Comparison of ENCODE assay signal across 23 cellular contexts in genomic region chr1:29409616-29410015, GRCh38.
A peak's percentile ranks its signal among the peaks of the same experiment; 100 is the strongest.
DNase-seq lines count a peak whose midpoint lies in the region; ATAC-seq and TF ChIP-seq lines count a peak whose summit lies in the region.
"Had no signal": no experiment of that assay in that cellular context is flagged by ENCODE, and none has a peak within 500 bp of the region (broad histone marks: within the 10 kb centered on the region; RNA-seq: fewer than 3 reads in every experiment).

No MANE protein-coding gene starts in this region.

- H3K27me3 ChIP-seq in endodermal cell (ENCODE audit: control insufficient read depth, insufficient read depth, low read length, poor library complexity, severe bottlenecking) (no peaks in the 10 kb centered on the region), upper lobe of left lung (no peaks in the 10 kb centered on the region), BE2C (no peaks in the 10 kb centered on the region)
- H3K27me3 ChIP-seq: BLaER1 had no signal

- H3K4me3 Mint-ChIP-seq in endodermal cell (no peak overlapping the region), type B pancreatic cell (no peak overlapping the region)
- H3K4me3 Mint-ChIP-seq: B cell; CD14-positive monocyte; CD4-positive, alpha-beta memory T cell; CD4-positive, CD25-positive, alpha-beta regulatory T cell; CD8-positive, alpha-beta memory T cell had no signal

- H3K4me3 ChIP-seq in endodermal cell (ENCODE audit: low read length) = no peak overlapping the region
- H3K4me3 ChIP-seq in upper lobe of left lung = no peak overlapping the region
- no peak overlapping the region for H3K4me3 ChIP-seq in BE2C (ENCODE audit: low read depth, low read length)
- H3K4me3 ChIP-seq: A549, BLaER1, GM12878 had no signal

- no peak for TF ChIP-seq POLR2A in upper lobe of left lung (IDR thresholded peaks at IDR 0.05)

- no peaks in the 10 kb centered on the region for H3K4me1 ChIP-seq in endodermal cell (ENCODE audit: control insufficient read depth, insufficient read depth, low read length)
- no peaks in the 10 kb centered on the region for H3K4me1 ChIP-seq in upper lobe of left lung
- H3K4me1 ChIP-seq in BE2C = no peaks in the 10 kb centered on the region
- H3K4me1 ChIP-seq: A549, BLaER1 had no signal

- WGBS in endodermal cell (ENCODE audit: insufficient coverage in 1 of 2, insufficient read length in 1 of 2), 2 experiments = 91 to 94% methylated on average over 2 of the region's 2 CpGs
- whole genome bisulfite sequencing in upper lobe of left lung, 2 donors = 76 to 83% methylated on average over 2 of the region's 2 CpGs

- H3K9me3 ChIP-seq in endodermal cell (ENCODE audit: control insufficient read depth, low read length) (peaks cover 5% of the 10 kb centered on the region), upper lobe of left lung (no peaks in the 10 kb centered on the region), BE2C (no peaks in the 10 kb centered on the region)
- H3K9me3 ChIP-seq: A549 had no signal

- DNase-seq in DMS53 (lab: John Stamatoyannopoulos, UW) = peak; percentile 38
- DNase-seq in DMS53 treated with DMSO at 0.1 percent for 48 hours (lab: John Stamatoyannopoulos, UW; ENCODE audit: unreplicated experiment) = no peak
- DNase-seq in endodermal cell = peak; percentile 20
- DNase-seq in left lobe of liver (ENCODE audit: low spot score) = peak; percentile 14
- peak; percentile 31 for DNase-seq in type B pancreatic cell (ENCODE audit: extremely low spot score, unreplicated experiment)
- DNase-seq in upper lobe of left lung = no peak
- no peak for DNase-seq in BE2C
- DNase-seq: AML-193; CD4-positive, alpha-beta memory T cell; CD4-positive, CD25-positive, alpha-beta regulatory T cell; CD8-positive, alpha-beta memory T cell; DMS 273 treated with DMSO at 0.1 percent for 48 hours; DMS79; DND-41; EL; GDM1 had no signal

- H3K9me3 Mint-ChIP-seq in endodermal cell (peaks cover 12% of the 10 kb centered on the region), type B pancreatic cell (no peaks in the 10 kb centered on the region)
- H3K9me3 Mint-ChIP-seq: CD4-positive, CD25-positive, alpha-beta regulatory T cell; CD8-positive, alpha-beta memory T cell had no signal

- no peak for ATAC-seq in left lobe of liver
- ATAC-seq in HG02973 (IDR thresholded peaks at IDR 0.05; ENCODE audit: unreplicated experiment) = no peak
- ATAC-seq in upper lobe of left lung (ENCODE audit: low FRiP score in 2 of 2) = no peak
- ATAC-seq: A549, GM12878 had no signal

- no peak for TF ChIP-seq CTCF in endodermal cell (conservative IDR thresholded peaks at IDR 0.05)
- TF ChIP-seq CTCF in type B pancreatic cell (conservative IDR thresholded peaks at IDR 0.05) = no peak
- TF ChIP-seq CTCF in upper lobe of left lung (IDR thresholded peaks at IDR 0.05) = no peak
- TF ChIP-seq CTCF in BE2C (IDR thresholded peaks at IDR 0.05; ENCODE audit: low read depth, low read length) = no peak

- H3K4me1 Mint-ChIP-seq in endodermal cell (peaks cover 4% of the 10 kb centered on the region), type B pancreatic cell (ENCODE audit: unreplicated experiment) (no peaks in the 10 kb centered on the region)
- H3K4me1 Mint-ChIP-seq: B cell; CD14-positive monocyte; CD4-positive, alpha-beta memory T cell; CD4-positive, CD25-positive, alpha-beta regulatory T cell; CD8-positive, alpha-beta memory T cell had no signal

- H3K27me3 Mint-ChIP-seq in endodermal cell (ENCODE audit: insufficient read depth) = peaks cover 6% of the 10 kb centered on the region
- peaks cover 12% of the 10 kb centered on the region for H3K27me3 Mint-ChIP-seq in type B pancreatic cell

- no peak overlapping the region for H3K9ac ChIP-seq in endodermal cell (ENCODE audit: extremely low read depth, low read length, poor library complexity, severe bottlenecking)
- H3K9ac ChIP-seq: BLaER1 had no signal

- H3K27ac Mint-ChIP-seq in endodermal cell = no peak overlapping the region
- H3K27ac Mint-ChIP-seq in type B pancreatic cell = no peak overlapping the region
- H3K27ac Mint-ChIP-seq: B cell; CD14-positive monocyte; CD4-positive, CD25-positive, alpha-beta regulatory T cell; CD8-positive, alpha-beta memory T cell had no signal

- TF ChIP-seq EP300 in upper lobe of left lung (IDR thresholded peaks at IDR 0.05) = no peak

- H3K36me3 ChIP-seq in endodermal cell (ENCODE audit: control insufficient read depth, insufficient read depth, low read length) = no peaks in the 10 kb centered on the region
- no peaks in the 10 kb centered on the region for H3K36me3 ChIP-seq in upper lobe of left lung
- no peaks in the 10 kb centered on the region for H3K36me3 ChIP-seq in BE2C
- H3K36me3 ChIP-seq: BLaER1 had no signal

- H3K27ac ChIP-seq in endodermal cell (ENCODE audit: low read depth, low read length) (no peak overlapping the region), upper lobe of left lung (no peak overlapping the region)
- H3K27ac ChIP-seq: 22Rv1, A549, BLaER1 had no signal

- no peaks in the 10 kb centered on the region for H3K36me3 Mint-ChIP-seq in endodermal cell (ENCODE audit: low read depth)
- no peaks in the 10 kb centered on the region for H3K36me3 Mint-ChIP-seq in type B pancreatic cell
- H3K36me3 Mint-ChIP-seq: CD14-positive monocyte; CD4-positive, alpha-beta memory T cell; CD4-positive, CD25-positive, alpha-beta regulatory T cell; CD8-positive, alpha-beta memory T cell had no signal

Comparison
In these comparisons a context has a peak if more than half of its experiments do, and no peak if none do; other contexts are left out.
1. DNase-seq: peak in DMS53 (single experiment), endodermal cell (single experiment), left lobe of liver (single experiment) and type B pancreatic cell (single experiment); none in DMS53 treated with DMSO at 0.1 percent for 48 hours (single experiment), upper lobe of left lung (0 of 2) and BE2C (single experiment).